10 cellular contexts compared by ENCODE assay signal in the genomic region with DNA sequence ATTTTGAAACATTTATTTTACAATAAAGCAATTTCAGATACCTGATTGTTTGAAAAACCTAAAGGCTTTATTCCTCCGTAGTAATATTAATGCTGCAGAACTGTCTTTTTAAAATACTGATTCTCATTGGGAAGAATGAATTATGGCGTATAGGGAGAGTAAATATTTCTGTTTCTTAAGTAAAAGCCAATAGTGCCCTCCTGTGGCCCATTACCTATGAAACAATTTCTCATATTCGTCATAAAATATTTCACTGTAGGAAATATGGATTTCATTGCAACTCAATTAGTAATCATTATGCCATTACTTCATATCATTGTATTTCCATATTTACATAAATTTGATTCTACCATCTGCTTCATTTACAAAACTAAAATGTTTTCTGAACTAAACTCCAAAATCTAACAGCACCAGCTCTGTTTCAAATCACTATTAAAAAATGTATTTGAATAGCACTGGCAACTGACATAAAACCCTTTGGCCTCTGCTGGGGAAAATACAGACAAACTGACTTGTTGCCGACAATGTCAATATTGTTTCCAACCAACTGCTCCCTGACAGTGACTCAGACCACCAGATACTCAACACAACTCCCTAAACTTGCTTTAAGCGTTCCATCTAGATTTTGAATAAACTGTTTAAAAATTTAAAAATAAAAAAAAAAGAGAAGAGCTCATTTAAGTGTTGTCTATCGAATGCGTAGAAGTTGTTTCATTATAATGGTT.
DNase-seq lines count a peak whose midpoint lies in the region; FAIRE-seq and TF ChIP-seq lines count a peak whose summit lies in the region.
"Had no signal": no experiment of that assay in that cellular context is flagged by ENCODE, and none has a peak within 500 bp of the region (broad histone marks: within the 10 kb centered on the region; RNA-seq: fewer than 3 reads in every experiment).

No MANE protein-coding gene starts in this region.

- peak; percentile 57 for TF ChIP-seq CTCF in C4-2B (conservative IDR thresholded peaks at IDR 0.05)
- TF ChIP-seq CTCF in hepatocyte (IDR thresholded peaks at IDR 0.05; ENCODE audit: poor library complexity): peak; percentile 37

- H3K79me2 ChIP-seq in hepatocyte: no peaks in the 10 kb centered on the region

- H3K9me2 ChIP-seq in hepatocyte (replicated peaks; ENCODE audit: insufficient read depth): no peaks in the 10 kb centered on the region

- H3K27me3 ChIP-seq in hepatocyte: no peaks in the 10 kb centered on the region

- H3K27ac ChIP-seq in C4-2B (no peak overlapping the region), hepatocyte (no peak overlapping the region)

- no peak overlapping the region for H3K4me3 ChIP-seq in hepatocyte

- H3K9me3 ChIP-seq in hepatocyte (ENCODE audit: low read depth): no peaks in the 10 kb centered on the region

- H3K4me1 ChIP-seq in hepatocyte (ENCODE audit: insufficient read depth): no peaks in the 10 kb centered on the region

- DNase-seq in HT-29 (ENCODE audit: low spot score) (peak; percentile 75), RPMI7951 (ENCODE audit: low read depth) (peak; percentile 15), hepatocyte (ENCODE audit: low spot score) (no peak), NK-92 (lab: John Stamatoyannopoulos, UW; ENCODE audit: unreplicated experiment) (no peak), HK-2 (ENCODE audit: unreplicated experiment) (no peak), GM12891 (ENCODE audit: insufficient read length, low spot score) (no peak)
- no peak for DNase-seq in stimulated activated CD4-positive, alpha-beta T cell treated with anti-CD3 and anti-CD28 coated beads, Interleukin-4, amount 100 ng/mL, for 4 hours

- H3K4me2 ChIP-seq in hepatocyte: no peak overlapping the region

- WGBS in hepatocyte (ENCODE audit: low lambda C conversion rate, missing lambda C conversion rate): 84% methylated on average over 7 of the region's 7 CpGs

- H4K20me1 ChIP-seq in hepatocyte (ENCODE audit: insufficient read depth, poor library complexity, severe bottlenecking): no peaks in the 10 kb centered on the region

- no peak for FAIRE-seq in GM12891 (lab: Jason Lieb, UNC)
- FAIRE-seq: colon, TTC549 had no signal

- no peak for TF ChIP-seq POLR2A in GM12891 (IDR thresholded peaks at IDR 0.05; ENCODE audit: low read depth, low read length)

- no peaks in the 10 kb centered on the region for H3K36me3 ChIP-seq in hepatocyte (replicated peaks; ENCODE audit: insufficient read depth, low read depth)

- H2AFZ ChIP-seq in hepatocyte: no peak overlapping the region

TF ChIP-seq in GM12891, 5 proteins besides CTCF, POLR2A, EP300 and RAD21:
- TF ChIP-seq SPI1 (IDR thresholded peaks at IDR 0.05; ENCODE audit: low read depth, low read length) (no peak), POLR2AphosphoS5 (IDR thresholded peaks at IDR 0.05; ENCODE audit: low read depth, low read length) (no peak), PAX5 (IDR thresholded peaks at IDR 0.05; ENCODE audit: insufficient read depth, low read length, severe bottlenecking) (no peak), TAF1 (IDR thresholded peaks at IDR 0.05; ENCODE audit: low read depth, low read length) (no peak), POU2F2 (IDR thresholded peaks at IDR 0.05; ENCODE audit: low read depth, low read length) (no peak)

Comparison
In these comparisons a context has a peak if more than half of its experiments do, and no peak if none do; other contexts are left out.
1. DNase-seq: peak in HT-29 (single experiment) and RPMI7951 (single experiment); none in hepatocyte (single experiment), stimulated activated CD4-positive, alpha-beta T cell treated with anti-CD3 and anti-CD28 coated beads, Interleukin-4, amount 100 ng/mL, for 4 hours (0 of 2), NK-92 (single experiment), HK-2 (single experiment) and GM12891 (single experiment).